In genomic region chr10:128080641-128081040, GRCh38 we compare ENCODE assay signal across 1 cellular context.
TF ChIP-seq lines count a peak whose summit lies in the region.

No MANE protein-coding gene starts in this region.

TF ChIP-seq in SK-N-SH treated with all-trans-retinoic acid at 6 μM for 48 hours, 23 proteins besides CTCF, POLR2A, EP300 and RAD21 (continued from another document):
- no peak for TF ChIP-seq TSHZ2 (CRISPR knock-in tag; IDR thresholded peaks at IDR 0.05)
- TF ChIP-seq ZNF8 (CRISPR knock-in tag; IDR thresholded peaks at IDR 0.05) = no peak
- TF ChIP-seq BACH2 (CRISPR knock-in tag; IDR thresholded peaks at IDR 0.05; ENCODE audit: borderline replicate concordance) = no peak
- no peak for TF ChIP-seq TOX (CRISPR knock-in tag; IDR thresholded peaks at IDR 0.05; ENCODE audit: borderline replicate concordance)
- no peak for TF ChIP-seq ZC3H10 (CRISPR knock-in tag; IDR thresholded peaks at IDR 0.05)
